8 cellular contexts compared by ENCODE assay signal in genomic region chr11:75388386-75389275, GRCh38. TPM values are rescaled to one million over a fixed set of nuclear protein-coding genes. Genes with fewer than 3 reads are reported as not detected.
A peak's percentile ranks its signal among the peaks of the same experiment; 100 is the strongest.
DNase-seq lines count a peak whose midpoint lies in the region; ATAC-seq, FAIRE-seq and TF ChIP-seq lines count a peak whose summit lies in the region.

No MANE protein-coding gene starts in this region.

- 26 to 27% (median 26%) methylated on average over 9 of the region's 9 CpGs for WGBS in small intestine, 3 donors

- DNase-seq in AG09319 (ENCODE audit: extremely low read depth, low read depth): peak; percentile 39
- DNase-seq in GM20000 (ENCODE audit: low spot score): peak; percentile 75
- peak; percentile 48 to 63 for DNase-seq in NCI-H1930 (lab: John Stamatoyannopoulos, UW)
- DNase-seq in T-helper 9 cell: peak; percentile 43
- peak; percentile 60 for DNase-seq in astrocyte of the cerebellum (ENCODE audit: low read depth)
- DNase-seq in iPS DF 19.7 (ENCODE audit: low read depth, low spot score): peak; percentile 56
- DNase-seq in small intestine: peak; percentile 77

- H3K9me3 ChIP-seq in small intestine (ENCODE audit: control insufficient read depth, low read depth): no peaks in the 10 kb centered on the region

- peak overlapping the region in 1 of 2 donors; percentile 37 for H3K27ac ChIP-seq in small intestine (ENCODE audit: low read depth in 1 of 2, low read length in 1 of 2)

- in situ Hi-C loops in astrocyte of the cerebellum (cut with HindIII; ENCODE audit: low sequenced_read_pairs): no loop called here

- peak; percentile 81 for TF ChIP-seq CTCF in AG09319 (IDR thresholded peaks at IDR 0.05; ENCODE audit: low read depth, low read length)
- TF ChIP-seq CTCF in GM20000 (IDR thresholded peaks at IDR 0.05; ENCODE audit: extremely low read depth, missing control alignments): peak; percentile 79
- peak; percentile 82 for TF ChIP-seq CTCF in astrocyte of the cerebellum (IDR thresholded peaks at IDR 0.05; ENCODE audit: low read depth, low read length, missing control alignments)

- no peaks in the 10 kb centered on the region for H3K36me3 ChIP-seq in small intestine (ENCODE audit: control insufficient read depth in 2 of 2, insufficient read depth in 2 of 2, low read length in 2 of 2)

- H3K4me1 ChIP-seq in small intestine (ENCODE audit: control insufficient read depth in 2 of 2, insufficient read depth in 1 of 2, low read depth in 1 of 2, low read length in 1 of 2): peaks cover 0 to 3% of the 10 kb centered on the region in 2 donors

- no peak for ATAC-seq in HG03039 (IDR thresholded peaks at IDR 0.05; ENCODE audit: unreplicated experiment)

- no peak for FAIRE-seq in small intestine (lab: Jason Lieb, UNC)

- H3K4me3 ChIP-seq in astrocyte of the cerebellum (ENCODE audit: low read depth, low read length) (no peak overlapping the region), small intestine (ENCODE audit: low read depth in 1 of 2, low read length in 2 of 2) (no peak overlapping the region)

- no peaks in the 10 kb centered on the region for H3K27me3 ChIP-seq in small intestine (ENCODE audit: control insufficient read depth in 2 of 2, insufficient read depth in 2 of 2, low read length in 2 of 2)

RNA-seq across cellular contexts. Expression of gene RPS3, which starts 10.7 kb away (rescaled TPM):
- 1,000 to 10,000 TPM; 1,492 to 4,274 (median 2,891) TPM for polyA plus RNA-seq in small intestine

RNA-seq across cellular contexts. Expression of gene ARRB1, which starts 37.2 kb away (rescaled TPM):
- 10 to 100 TPM; 20.0 to 41.5 (median 28.2) TPM for polyA plus RNA-seq in small intestine

RNA-seq across cellular contexts. Expression of gene KLHL35, which starts 44.4 kb away (rescaled TPM):
- polyA plus RNA-seq in small intestine: under 1 TPM in 1 of 3 donors, not detected in 2; 0.81 TPM
